ENCODE assay signal across 15 cellular contexts in genomic region chr6:46898011-46898410, GRCh38. TPM values are rescaled to one million over a fixed set of nuclear protein-coding genes. Genes with fewer than 3 reads are reported as not detected.
"Had no signal": no experiment of that assay in that cellular context is flagged by ENCODE, and none has a peak within 500 bp of the region (broad histone marks: within the 10 kb centered on the region; RNA-seq: fewer than 3 reads in every experiment).

No MANE protein-coding gene starts in this region.

- H3K27me3 ChIP-seq: adrenal gland, body of pancreas, suprapubic skin had no signal

- H3K27ac ChIP-seq: body of pancreas, parathyroid adenoma, suprapubic skin had no signal

- H3K27ac Mint-ChIP-seq: activated T-helper 2 cell treated with anti-CD3 and anti-CD28 coated beads, Interferon-gamma antibody, Interleukin-2, Interleukin-4, amounts not matched to agents 10 μg/mL and 5 μg/mL and 100 μg/mL, durations not matched to agents 14 hours and 24 hours and 36 hours; dendritic cell treated with granulocyte-macrophage colony-stimulating factor and Interleukin-4, amounts not matched to agents 40 ng/mL and 50 ng/mL, for 4 days; effector memory CD8-positive, alpha-beta T cell had no signal

- H3K4me3 ChIP-seq: adrenal gland, body of pancreas, smooth muscle cell, suprapubic skin had no signal

- H3K79me2 ChIP-seq: parathyroid adenoma had no signal

- H3K4me1 ChIP-seq: suprapubic skin had no signal

- ATAC-seq: activated CD4-positive, CD25-positive, alpha-beta regulatory T cell treated with anti-CD3 and anti-CD28 coated beads, Interleukin-2, amount 50 U/mL, for 24 hours; body of pancreas; effector memory CD8-positive, alpha-beta T cell; left cardiac atrium had no signal

- H3K4me1 Mint-ChIP-seq: central memory CD8-positive, alpha-beta T cell had no signal

- H3K4me3 Mint-ChIP-seq: central memory CD8-positive, alpha-beta T cell; dendritic cell treated with granulocyte-macrophage colony-stimulating factor and Interleukin-4, amounts not matched to agents 40 ng/mL and 50 ng/mL, for 4 days; effector memory CD8-positive, alpha-beta T cell had no signal

- H2AFZ ChIP-seq: parathyroid adenoma had no signal

- DNase-seq: activated naive CD4-positive, alpha-beta T cell treated with anti-CD3 and anti-CD28 coated beads, Interleukin-2, amount 50 U/mL, for 16 hours; adrenal gland; body of pancreas; effector memory CD8-positive, alpha-beta T cell; erythroblast; hypothalamus; left cardiac atrium; SW 1271 had no signal

- H3K9me3 ChIP-seq: adrenal gland, body of pancreas, suprapubic skin had no signal

- H3K27me3 Mint-ChIP-seq: dendritic cell treated with granulocyte-macrophage colony-stimulating factor and Interleukin-4, amounts not matched to agents 40 ng/mL and 50 ng/mL, for 4 days had no signal

- H3K9ac ChIP-seq: parathyroid adenoma had no signal

- H3K4me2 ChIP-seq: smooth muscle cell had no signal

- H3K36me3 ChIP-seq: suprapubic skin had no signal

- H3K9me3 Mint-ChIP-seq: activated T-helper 2 cell treated with anti-CD3 and anti-CD28 coated beads, Interferon-gamma antibody, Interleukin-2, Interleukin-4, amounts not matched to agents 10 μg/mL and 5 μg/mL and 100 μg/mL, durations not matched to agents 14 hours and 24 hours and 36 hours; central memory CD8-positive, alpha-beta T cell; dendritic cell treated with granulocyte-macrophage colony-stimulating factor and Interleukin-4, amounts not matched to agents 40 ng/mL and 50 ng/mL, for 4 days; effector memory CD8-positive, alpha-beta T cell had no signal

RNA-seq across cellular contexts. Expression of gene ADGRF5, which starts 23.7 kb away (rescaled TPM):
- total RNA-seq: activated T-helper 2 cell treated with anti-CD3 and anti-CD28 coated beads, Interferon-gamma antibody, Interleukin-2, Interleukin-4, amounts not matched to agents 10 μg/mL and 5 μg/mL and 100 μg/mL, durations not matched to agents 14 hours and 24 hours and 36 hours had no signal
